In genomic region chr15:41713047-41713446, GRCh38 we compare ENCODE assay signal across 1 cellular context.
TF ChIP-seq lines count a peak whose summit lies in the region.

No MANE protein-coding gene starts in this region.

TF ChIP-seq in IMR-90, 13 proteins besides CTCF, POLR2A, EP300 and RAD21:
- TF ChIP-seq CHD1 (IDR thresholded peaks at IDR 0.05; ENCODE audit: low read depth, low read length) (no peak), CEBPB (IDR thresholded peaks at IDR 0.05; ENCODE audit: low read depth, low read length) (no peak), MAFK (IDR thresholded peaks at IDR 0.05; ENCODE audit: low read depth, low read length) (no peak), RFX5 (IDR thresholded peaks at IDR 0.05; ENCODE audit: low read depth, low read length) (no peak), FOS (IDR thresholded peaks at IDR 0.05; ENCODE audit: low read depth, low read length) (no peak), MAZ (IDR thresholded peaks at IDR 0.05; ENCODE audit: borderline replicate concordance, low read depth, low read length) (no peak), BHLHE40 (IDR thresholded peaks at IDR 0.05; ENCODE audit: low read depth, low read length) (no peak), ELK1 (IDR thresholded peaks at IDR 0.05; ENCODE audit: borderline replicate concordance, low read depth, low read length) (no peak), SMC3 (IDR thresholded peaks at IDR 0.05; ENCODE audit: low read depth, low read length) (no peak), MXI1 (IDR thresholded peaks at IDR 0.05; ENCODE audit: borderline replicate concordance, low read depth, low read length) (no peak), NFE2L2 (IDR thresholded peaks at IDR 0.05; ENCODE audit: low read depth, low read length) (no peak), USF2 (IDR thresholded peaks at IDR 0.05; ENCODE audit: low read depth, low read length) (no peak), RCOR1 (IDR thresholded peaks at IDR 0.05; ENCODE audit: insufficient replicate concordance, low read length) (no peak)
